7 cellular contexts compared by ENCODE assay signal in the genomic region with DNA sequence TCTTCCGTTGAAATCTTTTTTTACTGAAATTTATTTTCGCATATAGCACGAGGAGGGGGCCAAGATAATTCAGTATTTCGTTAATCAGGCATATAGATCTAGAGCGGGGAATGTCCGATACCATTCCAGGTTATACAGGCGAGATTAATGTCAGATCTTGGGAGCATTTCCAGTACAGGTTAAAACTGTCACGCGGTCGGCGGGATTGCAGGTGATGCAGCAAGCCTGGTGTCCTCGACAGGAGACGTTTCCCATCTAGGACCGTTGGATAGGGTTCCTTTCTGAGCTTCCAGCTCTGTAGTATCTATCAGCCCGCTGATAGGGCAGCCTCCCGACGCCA. TPM values are rescaled to one million over a fixed set of nuclear protein-coding genes. Genes with fewer than 3 reads are reported as not detected.
A peak's percentile ranks its signal among the peaks of the same experiment; 100 is the strongest.
DNase-seq lines count a peak whose midpoint lies in the region; ATAC-seq lines count a peak whose summit lies in the region.

No MANE protein-coding gene starts in this region.

- no peaks in the 10 kb centered on the region for H3K36me3 Mint-ChIP-seq in activated naive CD8-positive, alpha-beta T cell
- H3K36me3 Mint-ChIP-seq in immature natural killer cell = peaks cover 0 to 8% (median 6%) of the 10 kb centered on the region in 3 donors

- H3K4me1 ChIP-seq in HUES6 (ENCODE audit: control insufficient read depth, insufficient read depth, low read length) (0 out of 2 replicates have a peak, but pooled peaks cover 6% of the 10 kb centered on the region), stomach smooth muscle (ENCODE audit: control insufficient read depth, insufficient read depth, low read length) (peaks cover 5% of the 10 kb centered on the region)

- H3K9ac ChIP-seq in HUES6 (ENCODE audit: low read length) = no peak overlapping the region
- peak overlapping the region; percentile 72 to 81 for H3K9ac ChIP-seq in stomach smooth muscle (ENCODE audit: low read length in 2 of 2)

- DNase-seq in immature natural killer cell (no peak), NCI-H187 treated with DMSO at 0.1 percent for 48 hours (lab: John Stamatoyannopoulos, UW) (no peak), NCI-H446 (lab: John Stamatoyannopoulos, UW) (no peak)

- H3K9me3 ChIP-seq in HUES6 (ENCODE audit: control insufficient read depth, insufficient read depth, low read depth, low read length) (no peaks in the 10 kb centered on the region), stomach smooth muscle (ENCODE audit: control insufficient read depth in 2 of 2, low read length in 2 of 2) (no peaks in the 10 kb centered on the region)

- H3K27me3 ChIP-seq in HUES6 (ENCODE audit: control insufficient read depth, insufficient read depth, low read length) (no peaks in the 10 kb centered on the region), stomach smooth muscle (ENCODE audit: control insufficient read depth in 1 of 2, insufficient read depth in 2 of 2, low read length in 2 of 2) (no peaks in the 10 kb centered on the region)

- H3K4me3 Mint-ChIP-seq in activated naive CD8-positive, alpha-beta T cell = peak overlapping the region; percentile 93
- H3K4me3 Mint-ChIP-seq in immature natural killer cell = peak overlapping the region; percentile 89 to 96 (median 91)

- H3K36me3 ChIP-seq in HUES6 (ENCODE audit: control insufficient read depth, insufficient read depth, low read length) (peaks cover 5% of the 10 kb centered on the region; the same call in 1 of the 2 replicates), stomach smooth muscle (ENCODE audit: control insufficient read depth in 2 of 2, insufficient read depth in 2 of 2, low read length in 2 of 2) (peaks cover 0 to 6% of the 10 kb centered on the region in 2 donors)

- H3K27ac ChIP-seq in HUES6 (ENCODE audit: low read depth, low read length) = no peak overlapping the region
- peak overlapping the region; percentile 53 for H3K27ac ChIP-seq in stomach smooth muscle (ENCODE audit: low read length)

- peak overlapping the region; percentile 91 for H3K4me3 ChIP-seq in HUES6 (ENCODE audit: low read depth, low read length)
- H3K4me3 ChIP-seq in stomach smooth muscle (ENCODE audit: low read length in 2 of 2) = peak overlapping the region; percentile 89 to 90

- peaks cover 43% of the 10 kb centered on the region for H3K4me1 Mint-ChIP-seq in activated naive CD8-positive, alpha-beta T cell (ENCODE audit: low read depth)
- H3K4me1 Mint-ChIP-seq in immature natural killer cell = peaks cover 37 to 54% of the 10 kb centered on the region in 2 donors

- no peaks in the 10 kb centered on the region for H3K27me3 Mint-ChIP-seq in activated naive CD8-positive, alpha-beta T cell
- H3K27me3 Mint-ChIP-seq in immature natural killer cell (ENCODE audit: low read depth in 3 of 3) = peaks cover 3 to 7% (median 3%) of the 10 kb centered on the region in 3 donors

- H3K9me3 Mint-ChIP-seq in activated naive CD8-positive, alpha-beta T cell (ENCODE audit: low read depth) = no peaks in the 10 kb centered on the region
- no peaks in the 10 kb centered on the region for H3K9me3 Mint-ChIP-seq in immature natural killer cell

- peak overlapping the region; percentile 80 for H3K27ac Mint-ChIP-seq in activated naive CD8-positive, alpha-beta T cell
- peak overlapping the region; percentile 62 to 92 (median 88) for H3K27ac Mint-ChIP-seq in immature natural killer cell

- ATAC-seq in HG03460 (IDR thresholded peaks at IDR 0.05; ENCODE audit: unreplicated experiment) = no peak

RNA-seq across cellular contexts. Expression of a gene that starts 0.4 kb away (rescaled TPM):
- polyA plus RNA-seq in immature natural killer cell = 10 to 100 TPM; 22.2 to 27.7 (median 24.2) TPM

RNA-seq across cellular contexts. Expression of a gene that starts 20.3 kb away (rescaled TPM):
- polyA plus RNA-seq in immature natural killer cell = not detected

RNA-seq across cellular contexts. Expression of a gene that starts 56.1 kb away (rescaled TPM):
- not detected for polyA plus RNA-seq in immature natural killer cell
